In genomic region chr3:107660316-107660976, GRCh38 we compare ENCODE assay signal across 9 cellular contexts.
A peak's percentile ranks its signal among the peaks of the same experiment; 100 is the strongest.
DNase-seq lines count a peak whose midpoint lies in the region; ATAC-seq and TF ChIP-seq lines count a peak whose summit lies in the region.
"Had no signal": no experiment of that assay in that cellular context is flagged by ENCODE, and none has a peak within 500 bp of the region (broad histone marks: within the 10 kb centered on the region; RNA-seq: fewer than 3 reads in every experiment).

No MANE protein-coding gene starts in this region.

- H3K9me3 ChIP-seq in MM.1S (replicated peaks; ENCODE audit: insufficient read depth, low read length) (no peaks in the 10 kb centered on the region), adipocyte (ENCODE audit: control insufficient read depth, low read length) (no peaks in the 10 kb centered on the region), left lung (no peaks in the 10 kb centered on the region)

- H3K27me3 ChIP-seq in MM.1S (replicated peaks; ENCODE audit: insufficient read depth, low read length) = no peaks in the 10 kb centered on the region
- no peaks in the 10 kb centered on the region for H3K27me3 ChIP-seq in adipocyte (replicated peaks; ENCODE audit: control insufficient read depth, insufficient read depth, low read length)
- no peaks in the 10 kb centered on the region for H3K27me3 ChIP-seq in left lung

- no peaks in the 10 kb centered on the region for H4K20me1 ChIP-seq in MM.1S (ENCODE audit: insufficient read depth, low read length)

- H3K4me1 ChIP-seq in MM.1S (ENCODE audit: low read length) = peaks cover 11% of the 10 kb centered on the region
- peaks cover 58% of the 10 kb centered on the region for H3K4me1 ChIP-seq in adipocyte (ENCODE audit: control insufficient read depth, insufficient read depth, low read length)
- peaks cover 17 to 43% of the 10 kb centered on the region in 2 donors for H3K4me1 ChIP-seq in left lung

- DNase-seq in EL (peak; percentile 58), MM.1S (peak; percentile 49), adipocyte (ENCODE audit: low read depth) (peak; percentile 89), left lung (no peak), T-helper 9 cell (no peak)
- no peak for DNase-seq in activated naive CD8-positive, alpha-beta T cell treated with anti-CD3 and anti-CD28 coated beads, Interleukin-2, amount 50 U/mL, for 24 hours

- H3K27ac Mint-ChIP-seq in activated naive CD8-positive, alpha-beta T cell treated with anti-CD3 and anti-CD28 coated beads, Interleukin-2, amount 50 U/mL, for 24 hours = no peak overlapping the region

- H3K9ac ChIP-seq in MM.1S (ENCODE audit: low read length) = no peak overlapping the region
- H3K9ac ChIP-seq in adipocyte (ENCODE audit: low read length) = peak overlapping the region; percentile 82

- no peaks in the 10 kb centered on the region for H3K27me3 Mint-ChIP-seq in activated naive CD8-positive, alpha-beta T cell treated with anti-CD3 and anti-CD28 coated beads, Interleukin-2, amount 50 U/mL, for 24 hours
- H3K27me3 Mint-ChIP-seq: naive thymus-derived CD8-positive, alpha-beta T cell had no signal

- peak overlapping the region; percentile 43; the same call in 1 of the 2 replicates for H3K4me2 ChIP-seq in MM.1S (ENCODE audit: low read depth, low read length)

- peaks cover 21% of the 10 kb centered on the region for H3K4me1 Mint-ChIP-seq in activated naive CD8-positive, alpha-beta T cell treated with anti-CD3 and anti-CD28 coated beads, Interleukin-2, amount 50 U/mL, for 24 hours

- ATAC-seq in left lung = peak; percentile 60
- ATAC-seq in GM18505 (IDR thresholded peaks at IDR 0.05; ENCODE audit: unreplicated experiment) = no peak
- ATAC-seq in GM21526 (IDR thresholded peaks at IDR 0.05; ENCODE audit: low FRiP score, unreplicated experiment) = no peak
- no peak for ATAC-seq in activated naive CD8-positive, alpha-beta T cell treated with anti-CD3 and anti-CD28 coated beads, Interleukin-2, amount 50 U/mL, for 24 hours
- ATAC-seq: naive thymus-derived CD8-positive, alpha-beta T cell had no signal

- intact Hi-C loops in left lung (cut with DNase I) = no loop called here

- H3K36me3 ChIP-seq in MM.1S (replicated peaks; ENCODE audit: insufficient read depth, low read length) (no peaks in the 10 kb centered on the region), adipocyte (ENCODE audit: control insufficient read depth, insufficient read depth, low read length, severe bottlenecking) (no peaks in the 10 kb centered on the region), left lung (no peaks in the 10 kb centered on the region)

- no peak overlapping the region for H3K4me3 Mint-ChIP-seq in activated naive CD8-positive, alpha-beta T cell treated with anti-CD3 and anti-CD28 coated beads, Interleukin-2, amount 50 U/mL, for 24 hours
- H3K4me3 Mint-ChIP-seq: naive thymus-derived CD8-positive, alpha-beta T cell had no signal

- H2AFZ ChIP-seq in MM.1S (ENCODE audit: low read length) = no peak overlapping the region

- no peaks in the 10 kb centered on the region; the same call in 1 of the 2 replicates for H3F3A ChIP-seq in MM.1S (ENCODE audit: insufficient read depth, low read length)

- no peaks in the 10 kb centered on the region for H3K36me3 Mint-ChIP-seq in activated naive CD8-positive, alpha-beta T cell treated with anti-CD3 and anti-CD28 coated beads, Interleukin-2, amount 50 U/mL, for 24 hours (ENCODE audit: low read depth)

- peak; percentile 68 for TF ChIP-seq CTCF in MM.1S (IDR thresholded peaks at IDR 0.05; ENCODE audit: low read length)
- peak; percentile 31 to 60 for TF ChIP-seq CTCF in left lung (IDR thresholded peaks at IDR 0.05)

- no peaks in the 10 kb centered on the region for H3K9me2 ChIP-seq in MM.1S (replicated peaks; ENCODE audit: insufficient read depth, low read length)

- H3K4me3 ChIP-seq in MM.1S (ENCODE audit: low read length) (no peak overlapping the region), adipocyte (ENCODE audit: low read length) (no peak overlapping the region), left lung (no peak overlapping the region)

- H3K79me2 ChIP-seq in MM.1S (ENCODE audit: low read length) = peaks cover 4% of the 10 kb centered on the region; the same call in 1 of the 2 replicates

- H3K27ac ChIP-seq in MM.1S (ENCODE audit: low read length) (no peak overlapping the region), left lung (no peak overlapping the region)

- no peak for TF ChIP-seq POLR2A in GM18505 (IDR thresholded peaks at IDR 0.05; ENCODE audit: borderline replicate concordance, extremely low read depth, insufficient read depth, insufficient read length)

- no peaks in the 10 kb centered on the region for H3K9me3 Mint-ChIP-seq in activated naive CD8-positive, alpha-beta T cell treated with anti-CD3 and anti-CD28 coated beads, Interleukin-2, amount 50 U/mL, for 24 hours
- H3K9me3 Mint-ChIP-seq: naive thymus-derived CD8-positive, alpha-beta T cell had no signal

Comparison
In these comparisons a context has a peak if more than half of its experiments do, and no peak if none do; other contexts are left out.
1. DNase-seq: peak in EL (single experiment), MM.1S (single experiment) and adipocyte (single experiment); none in left lung (0 of 2), T-helper 9 cell (single experiment) and activated naive CD8-positive, alpha-beta T cell treated with anti-CD3 and anti-CD28 coated beads, Interleukin-2, amount 50 U/mL, for 24 hours (single experiment).